31 cellular contexts compared by ENCODE assay signal in genomic region chr6:135328136-135328535, GRCh38.
"Had no signal": no experiment of that assay in that cellular context is flagged by ENCODE, and none has a peak within 500 bp of the region (broad histone marks: within the 10 kb centered on the region; RNA-seq: fewer than 3 reads in every experiment).

No MANE protein-coding gene starts in this region.

- FAIRE-seq: islet of Langerhans, kidney had no signal

- H3K9me3 Mint-ChIP-seq: natural killer cell; nephron progenitor cell; neural progenitor cell; stimulated activated naive B cell treated with anti-CD40 and anti-IgM and Interleukin-4, amounts not matched to agents 10 μg/mL and 1 μg/mL and 100 μg/mL, for 72 hours had no signal

- H3K4me1 Mint-ChIP-seq: nephron progenitor cell had no signal

- H3K27me3 ChIP-seq: left lung, neural progenitor cell, neutrophil, right atrium auricular region, right lobe of liver, stomach, testis, thyroid gland, transverse colon, upper lobe of left lung, vagina had no signal

- H3K4me1 ChIP-seq: lower lobe of right lung, parathyroid adenoma, right atrium auricular region, right lobe of liver, stomach, testis, upper lobe of left lung, vagina had no signal

- H3K36me3 Mint-ChIP-seq: natural killer cell had no signal

- H3K4me2 ChIP-seq: neural progenitor cell had no signal

- ATAC-seq: left colon; left lung; lower lobe of right lung; natural killer cell; right lobe of liver; stimulated activated naive B cell treated with anti-CD40 and anti-IgM and Interleukin-4, amounts not matched to agents 10 μg/mL and 1 μg/mL and 100 μg/mL, for 72 hours; stimulated activated naive CD8-positive, alpha-beta T cell treated with anti-CD3 and anti-CD28 coated beads, Interleukin-15, Interleukin-2, amounts not matched to agents 100 U/mL and 50 U/mL, for 24 hours had no signal

- H3K79me2 ChIP-seq: parathyroid adenoma had no signal

- H2AFZ ChIP-seq: neural progenitor cell, parathyroid adenoma had no signal

- H3K27ac Mint-ChIP-seq: immature natural killer cell; mesothelial cell of epicardium; natural killer cell; nephron progenitor cell; neural progenitor cell; progenitor cell of endocrine pancreas; stimulated activated naive B cell treated with anti-CD40 and anti-IgM and Interleukin-4, amounts not matched to agents 10 μg/mL and 1 μg/mL and 100 μg/mL, for 72 hours had no signal

- H3K4me3 ChIP-seq: left lung, lower lobe of right lung, neural progenitor cell, right atrium auricular region, right lobe of liver, skin epidermis, stomach, testis, thyroid gland, transverse colon, upper lobe of left lung, vagina had no signal

- H3K9me3 ChIP-seq: left lung, lower lobe of right lung, neutrophil, right atrium auricular region, right lobe of liver, stomach, testis, thyroid gland, transverse colon, upper lobe of left lung, vagina had no signal

- DNase-seq: immature natural killer cell; kidney; left colon; left lung; lower lobe of right lung; mesendoderm; naive B cell; natural killer cell; nephron progenitor cell; occipital lobe; right lobe of liver; stimulated activated CD4-positive, alpha-beta T cell treated with anti-CD3 and anti-CD28 coated beads, Interleukin-12 subunit alpha, Interleukin-12 subunit beta, amount 100 ng/mL, for 4 hours; stimulated activated CD4-positive, alpha-beta T cell treated with anti-CD3 and anti-CD28 coated beads, Interleukin-15, amount 100 ng/mL, for 24 hours; stimulated activated CD4-positive, alpha-beta T cell treated with anti-CD3 and anti-CD28 coated beads, Interleukin-2, amount 100 ng/mL, for 24 hours; stimulated activated CD4-positive, alpha-beta T cell treated with anti-CD3 and anti-CD28 coated beads, Interleukin-4, amount 100 ng/mL, for 1 hour; stimulated activated naive B cell treated with anti-CD40 and anti-IgM and Interleukin-4, amounts not matched to agents 10 μg/mL and 1 μg/mL and 100 μg/mL, for 72 hours; stimulated activated naive CD8-positive, alpha-beta T cell treated with anti-CD3 and anti-CD28 coated beads, Interleukin-15, Interleukin-2, amounts not matched to agents 100 U/mL and 50 U/mL, for 24 hours; stomach; testis; thyroid gland; transverse colon; upper lobe of left lung had no signal

- H3K27me3 Mint-ChIP-seq: naive B cell; progenitor cell of endocrine pancreas; stimulated activated naive B cell treated with anti-CD40 and anti-IgM and Interleukin-4, amounts not matched to agents 10 μg/mL and 1 μg/mL and 100 μg/mL, for 72 hours had no signal

- H3K27ac ChIP-seq: left lung, lower lobe of right lung, neural progenitor cell, neutrophil, parathyroid adenoma, right atrium auricular region, right lobe of liver, skin epidermis, stomach, testis, thyroid gland, transverse colon, upper lobe of left lung, vagina had no signal

- H3K4me3 Mint-ChIP-seq: immature natural killer cell; mesothelial cell of epicardium; naive B cell; natural killer cell; nephron progenitor cell; neural progenitor cell; stimulated activated naive B cell treated with anti-CD40 and anti-IgM and Interleukin-4, amounts not matched to agents 10 μg/mL and 1 μg/mL and 100 μg/mL, for 72 hours had no signal

- H3K36me3 ChIP-seq: left lung, lower lobe of right lung, neural progenitor cell, neutrophil, right atrium auricular region, right lobe of liver, thyroid gland, transverse colon, upper lobe of left lung had no signal

- H3K9ac ChIP-seq: neural progenitor cell, parathyroid adenoma had no signal
